1 cellular context compared by ENCODE assay signal in the genomic region with DNA sequence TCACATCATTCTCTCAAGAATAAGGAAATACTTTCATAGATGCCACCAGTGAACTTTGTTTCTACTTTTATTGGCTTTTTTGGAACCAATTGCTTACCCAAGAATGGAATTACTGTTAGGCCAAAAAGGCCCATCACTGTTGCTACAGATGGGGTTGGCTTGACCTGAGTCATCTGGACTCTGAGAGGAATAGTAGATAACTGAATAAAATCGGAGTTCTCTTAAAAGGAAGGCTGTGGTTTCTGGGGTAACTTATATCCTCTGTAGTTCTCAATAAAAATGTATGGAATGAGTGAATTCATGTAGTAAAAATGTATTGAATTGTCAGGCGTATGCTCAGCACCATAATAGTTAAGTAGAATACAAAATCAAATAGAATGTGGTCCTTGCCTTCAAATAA.
TF ChIP-seq lines count a peak whose summit lies in the region.

No MANE protein-coding gene starts in this region.

TF ChIP-seq in HepG2, 621 proteins besides CTCF, POLR2A, EP300 and RAD21:
- TF ChIP-seq, protein P1, sequence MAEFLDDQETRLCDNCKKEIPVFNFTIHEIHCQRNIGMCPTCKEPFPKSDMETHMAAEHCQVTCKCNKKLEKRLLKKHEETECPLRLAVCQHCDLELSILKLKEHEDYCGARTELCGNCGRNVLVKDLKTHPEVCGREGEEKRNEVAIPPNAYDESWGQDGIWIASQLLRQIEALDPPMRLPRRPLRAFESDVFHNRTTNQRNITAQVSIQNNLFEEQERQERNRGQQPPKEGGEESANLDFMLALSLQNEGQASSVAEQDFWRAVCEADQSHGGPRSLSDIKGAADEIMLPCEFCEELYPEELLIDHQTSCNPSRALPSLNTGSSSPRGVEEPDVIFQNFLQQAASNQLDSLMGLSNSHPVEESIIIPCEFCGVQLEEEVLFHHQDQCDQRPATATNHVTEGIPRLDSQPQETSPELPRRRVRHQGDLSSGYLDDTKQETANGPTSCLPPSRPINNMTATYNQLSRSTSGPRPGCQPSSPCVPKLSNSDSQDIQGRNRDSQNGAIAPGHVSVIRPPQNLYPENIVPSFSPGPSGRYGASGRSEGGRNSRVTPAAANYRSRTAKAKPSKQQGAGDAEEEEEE (CRISPR knock-in tag; IDR thresholded peaks at IDR 0.05; ENCODE audit: borderline replicate concordance), result no peak
- TF ChIP-seq SP1 (IDR thresholded peaks at IDR 0.05) (no peak), SP1 (CRISPR knock-in tag; IDR thresholded peaks at IDR 0.05) (no peak), RNF2 (conservative IDR thresholded peaks at IDR 0.05; ENCODE audit: low read depth) (no peak), SPEN (CRISPR knock-in tag; IDR thresholded peaks at IDR 0.05; ENCODE audit: low read depth) (no peak), GFI1 (CRISPR knock-in tag; IDR thresholded peaks at IDR 0.05; ENCODE audit: borderline replicate concordance) (no peak), RFX3 (CRISPR knock-in tag; IDR thresholded peaks at IDR 0.05) (no peak), SMARCC2 (IDR thresholded peaks at IDR 0.05) (no peak), HOXA7 (CRISPR knock-in tag; IDR thresholded peaks at IDR 0.05) (no peak), ZNF841 (CRISPR knock-in tag; IDR thresholded peaks at IDR 0.05; ENCODE audit: borderline replicate concordance) (no peak), BORCS8-MEF2B (CRISPR knock-in tag; IDR thresholded peaks at IDR 0.05) (no peak), MED1 (CRISPR knock-in tag; IDR thresholded peaks at IDR 0.05) (no peak), MTF1 (CRISPR knock-in tag; IDR thresholded peaks at IDR 0.05) (no peak), HNF4A (CRISPR knock-in tag; IDR thresholded peaks at IDR 0.05) (no peak), DPF2 (CRISPR knock-in tag; IDR thresholded peaks at IDR 0.05; ENCODE audit: borderline replicate concordance, low read depth) (no peak)
